Comparison of ENCODE assay signal across 33 cellular contexts in the genomic region with DNA sequence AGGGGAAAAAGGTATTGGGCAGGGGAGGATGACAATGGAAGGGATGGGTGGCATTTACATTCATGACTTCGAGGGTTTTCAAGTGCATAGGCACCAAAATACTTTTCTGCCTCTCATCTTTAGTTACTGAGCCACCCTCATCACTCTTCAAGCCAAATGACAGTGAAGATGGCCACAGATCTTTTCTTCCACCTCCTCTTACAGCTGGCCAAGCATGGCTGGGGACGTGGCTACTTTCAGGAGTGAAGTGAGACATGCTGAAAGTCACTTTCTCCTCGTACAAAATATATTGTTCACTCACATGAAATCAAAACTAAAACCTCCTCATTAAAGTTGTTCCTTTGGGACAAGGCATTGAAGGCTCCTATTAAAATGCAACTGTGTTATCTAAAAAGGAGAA. TPM values are rescaled to one million over a fixed set of nuclear protein-coding genes. Genes with fewer than 3 reads are reported as not detected.
"Had no signal": no experiment of that assay in that cellular context is flagged by ENCODE, and none has a peak within 500 bp of the region (broad histone marks: within the 10 kb centered on the region; RNA-seq: fewer than 3 reads in every experiment).

No MANE protein-coding gene starts in this region.

- H3K27ac ChIP-seq: WERI-Rb-1 had no signal

- H3K36me3 ChIP-seq: WERI-Rb-1 had no signal

- FAIRE-seq: bronchial epithelial cell had no signal

- H3K4me1 Mint-ChIP-seq: activated CD4-positive, alpha-beta memory T cell treated with anti-CD3 and anti-CD28 coated beads, Interleukin-2, amount 10 ng/mL, durations not matched to agents 7 days and 5 days; activated CD8-positive, alpha-beta memory T cell treated with anti-CD3 and anti-CD28 coated beads, Interleukin-2, amount 10 ng/mL, durations not matched to agents 7 days and 5 days; activated naive CD4-positive, alpha-beta T cell treated with anti-CD3 and anti-CD28 coated beads, Interleukin-2, amount 10 ng/mL, durations not matched to agents 7 days and 5 days had no signal

- H3K36me3 Mint-ChIP-seq: activated CD8-positive, alpha-beta memory T cell treated with anti-CD3 and anti-CD28 coated beads, Interleukin-2, amount 10 ng/mL, durations not matched to agents 7 days and 5 days; activated naive CD4-positive, alpha-beta T cell treated with anti-CD3 and anti-CD28 coated beads, Interleukin-2, amount 10 ng/mL, durations not matched to agents 7 days and 5 days; activated naive CD8-positive, alpha-beta T cell; brain had no signal

- H3K9me3 Mint-ChIP-seq: activated CD4-positive, alpha-beta memory T cell treated with anti-CD3 and anti-CD28 coated beads, Interleukin-2, amount 10 ng/mL, durations not matched to agents 7 days and 5 days; activated naive CD4-positive, alpha-beta T cell treated with anti-CD3 and anti-CD28 coated beads, Interleukin-2, amount 10 ng/mL, durations not matched to agents 7 days and 5 days; activated naive CD8-positive, alpha-beta T cell treated with anti-CD3 and anti-CD28 coated beads, Interleukin-2, amount 50 U/mL, for 24 hours had no signal

- DNase-seq: activated CD4-positive, alpha-beta memory T cell treated with anti-CD3 and anti-CD28 coated beads, Interleukin-2, amount 10 ng/mL, durations not matched to agents 7 days and 5 days; activated CD4-positive, alpha-beta T cell treated with anti-CD3 and anti-CD28 coated beads for 1 hour; activated CD4-positive, alpha-beta T cell treated with anti-CD3 and anti-CD28 coated beads for 48 hours; activated CD4-positive, CD25-positive, alpha-beta regulatory T cell; activated CD8-positive, alpha-beta memory T cell treated with anti-CD3 and anti-CD28 coated beads for 24 hours; activated CD8-positive, alpha-beta memory T cell treated with anti-CD3 and anti-CD28 coated beads, Interleukin-2, amount 10 ng/mL, durations not matched to agents 7 days and 5 days; activated CD8-positive, alpha-beta memory T cell treated with anti-CD3 and anti-CD28 coated beads, Interleukin-2, amount 50 U/mL, for 48 hours; activated effector memory CD4-positive, alpha-beta T cell treated with Interleukin-2 at 50 U/mL for 16 hours; activated naive CD4-positive, alpha-beta T cell treated with anti-CD3 and anti-CD28 coated beads, Interleukin-2, amount 10 ng/mL, durations not matched to agents 7 days and 5 days; activated naive CD8-positive, alpha-beta T cell treated with anti-CD3 and anti-CD28 coated beads, Interleukin-2, amount 50 U/mL, for 24 hours; activated T-cell treated with anti-CD3 and anti-CD28 coated beads, Interleukin-2, amount 50 U/mL, for 48 hours; anterior cingulate cortex; caudate nucleus; cerebellar nuclear complex; NCI-H1092 treated with DMSO at 0.1 percent for 48 hours; NCI-H1417; NCI-H146; NCI-H187; NCI-H2029 treated with DMSO at 0.1 percent for 48 hours; NCI-H2107; NCI-H2171; NCI-H510A; NCI-H526; NCI-H748 treated with DMSO at 0.1 percent for 48 hours; Right ventricle myocardium superior; T1000; WERI-Rb-1 had no signal

- H3K4me3 Mint-ChIP-seq: activated CD4-positive, alpha-beta memory T cell treated with anti-CD3 and anti-CD28 coated beads, Interleukin-2, amount 10 ng/mL, durations not matched to agents 7 days and 5 days; activated CD8-positive, alpha-beta memory T cell treated with anti-CD3 and anti-CD28 coated beads, Interleukin-2, amount 10 ng/mL, durations not matched to agents 7 days and 5 days; activated naive CD4-positive, alpha-beta T cell treated with anti-CD3 and anti-CD28 coated beads, Interleukin-2, amount 10 ng/mL, durations not matched to agents 7 days and 5 days; activated naive CD8-positive, alpha-beta T cell; activated naive CD8-positive, alpha-beta T cell treated with anti-CD3 and anti-CD28 coated beads, Interleukin-2, amount 50 U/mL, for 24 hours had no signal

- H3K27ac Mint-ChIP-seq: activated CD4-positive, alpha-beta memory T cell treated with anti-CD3 and anti-CD28 coated beads, Interleukin-2, amount 10 ng/mL, durations not matched to agents 7 days and 5 days; activated CD8-positive, alpha-beta memory T cell treated with anti-CD3 and anti-CD28 coated beads, Interleukin-2, amount 10 ng/mL, durations not matched to agents 7 days and 5 days; activated naive CD4-positive, alpha-beta T cell treated with anti-CD3 and anti-CD28 coated beads, Interleukin-2, amount 10 ng/mL, durations not matched to agents 7 days and 5 days; activated naive CD8-positive, alpha-beta T cell; activated naive CD8-positive, alpha-beta T cell treated with anti-CD3 and anti-CD28 coated beads, Interleukin-2, amount 50 U/mL, for 24 hours had no signal

- ATAC-seq: activated CD8-positive, alpha-beta memory T cell treated with anti-CD3 and anti-CD28 coated beads, Interleukin-2, amount 10 ng/mL, durations not matched to agents 7 days and 5 days; activated naive CD8-positive, alpha-beta T cell treated with anti-CD3 and anti-CD28 coated beads, Interleukin-2, amount 50 U/mL, for 24 hours had no signal

RNA-seq across cellular contexts. Expression of gene GRIA3, which starts 2.6 kb away (rescaled TPM):
- total RNA-seq: activated CD4-positive, alpha-beta memory T cell treated with anti-CD3 and anti-CD28 coated beads, Interleukin-2, amount 10 ng/mL, durations not matched to agents 7 days and 5 days; activated CD8-positive, alpha-beta memory T cell treated with anti-CD3 and anti-CD28 coated beads, Interleukin-2, amount 10 ng/mL, durations not matched to agents 7 days and 5 days; OCI-LY7; T-helper 1 cell treated with Interleukin-12 subunit alpha and Interleukin-12 subunit beta and Interleukin-4 antibody, amounts not matched to agents 30 ng/mL and 1 ng/mL, for 36 hours; T-helper 2 cell treated with Interferon-gamma antibody and Interleukin-4, amounts not matched to agents 100 ng/mL and 5 ng/mL, for 36 hours had no signal
